ENCODE assay signal across 9 cellular contexts in the genomic region with DNA sequence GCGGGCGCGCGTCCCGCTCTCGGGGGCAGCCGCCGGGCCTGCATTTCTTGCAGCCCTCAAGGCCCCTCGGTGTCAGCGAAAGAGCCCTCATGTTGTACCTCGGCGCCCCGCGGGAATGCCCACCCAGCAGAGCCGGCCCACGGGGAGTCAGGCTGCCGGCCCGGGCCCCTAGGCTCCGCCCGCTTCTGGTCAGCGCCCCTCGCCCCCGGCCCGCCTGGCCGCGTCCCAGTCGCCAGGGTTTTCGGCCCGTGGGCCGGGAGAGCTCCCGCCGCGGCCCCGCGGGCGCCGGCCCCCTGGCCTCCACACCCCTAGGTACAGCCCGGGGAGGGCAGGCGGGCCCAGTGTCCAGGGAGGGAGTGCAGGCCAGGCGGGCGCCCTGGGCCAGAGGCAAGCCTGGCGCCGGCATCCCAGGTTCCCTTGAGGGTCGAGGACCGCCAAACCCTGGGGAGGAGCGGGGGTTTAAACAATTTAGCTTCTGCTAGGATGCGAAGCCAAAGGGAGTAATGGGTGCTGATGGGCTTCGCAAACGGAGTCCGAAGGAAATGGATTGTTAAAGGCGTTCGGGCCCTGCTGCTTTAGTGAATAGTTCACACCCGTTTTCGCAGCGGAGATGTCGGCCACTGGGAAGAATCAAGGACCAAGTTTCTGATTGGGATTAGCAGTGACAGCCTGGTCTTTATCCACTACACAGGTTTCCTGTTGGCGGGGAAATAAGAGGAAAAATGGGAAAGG. TPM values are rescaled to one million over a fixed set of nuclear protein-coding genes. Genes with fewer than 3 reads are reported as not detected.
A peak's percentile ranks its signal among the peaks of the same experiment; 100 is the strongest.
DNase-seq lines count a peak whose midpoint lies in the region; ATAC-seq, FAIRE-seq and TF ChIP-seq lines count a peak whose summit lies in the region.
"Had no signal": no experiment of that assay in that cellular context is flagged by ENCODE, and none has a peak within 500 bp of the region (broad histone marks: within the 10 kb centered on the region; RNA-seq: fewer than 3 reads in every experiment).

No MANE protein-coding gene starts in this region.

- H3K27me3 ChIP-seq in astrocyte (ENCODE audit: insufficient read depth, low read length) (peaks cover 47% of the 10 kb centered on the region), HepG2 (ENCODE audit: control insufficient read depth in 1 of 2, insufficient read depth in 2 of 2, low read length in 2 of 2) (peaks cover 0 to 11% of the 10 kb centered on the region in 2 experiments; a peak in 3 of 5 replicates)

- H3K36me3 ChIP-seq in astrocyte (ENCODE audit: insufficient read depth, low read length): no peaks in the 10 kb centered on the region
- H3K36me3 ChIP-seq in HepG2 (replicated peaks in 1 of 2; ENCODE audit: control insufficient read depth in 1 of 2, insufficient read depth in 2 of 2, low read length in 2 of 2): no peaks in the 10 kb centered on the region

- H3K9me3 ChIP-seq in astrocyte (ENCODE audit: insufficient read depth, low read depth, low read length): peaks cover 12% of the 10 kb centered on the region
- no peaks in the 10 kb centered on the region for H3K9me3 ChIP-seq in HepG2 (ENCODE audit: low read length)

- no peak for TF ChIP-seq POLR2A in HepG2 (IDR thresholded peaks at IDR 0.05; ENCODE audit: insufficient read depth in 1 of 2, low read depth in 2 of 2, low read length in 2 of 2)

- POLR2A ChIA-PET in HepG2 (lab: Yijun Ruan, JAX): no interaction called here

- peaks cover 7% of the 10 kb centered on the region for H3K36me3 Mint-ChIP-seq in astrocyte (ENCODE audit: low read depth, unreplicated experiment)

- peak; percentile 5 for DNase-seq in activated CD4-positive, alpha-beta T cell treated with anti-CD3 and anti-CD28 coated beads for 48 hours
- DNase-seq in activated CD4-positive, alpha-beta T cell treated with anti-CD3 and anti-CD28 coated beads for 4 hours: no peak
- DNase-seq in astrocyte (ENCODE audit: low read depth) (no peak), HepG2 (ENCODE audit: low spot score) (no peak), superior temporal gyrus (ENCODE audit: extremely low spot score) (peak; percentile 19), AG08395 (ENCODE audit: low spot score) (no peak), NCI-H1694 treated with DMSO at 0.1 percent for 48 hours (lab: John Stamatoyannopoulos, UW) (no peak)

- H3K4me1 ChIP-seq in astrocyte (ENCODE audit: insufficient read depth, low read length) (no peaks in the 10 kb centered on the region), HepG2 (ENCODE audit: insufficient read depth, low read length) (no peaks in the 10 kb centered on the region)

- peaks cover 15% of the 10 kb centered on the region for H3K9me3 Mint-ChIP-seq in astrocyte (ENCODE audit: unreplicated experiment)

- TF ChIP-seq EP300 in HepG2 (IDR thresholded peaks at IDR 0.05; ENCODE audit: low read depth in 2 of 2, low read length in 2 of 2) (no peak), HepG2 (CRISPR knock-in tag; IDR thresholded peaks at IDR 0.05; ENCODE audit: borderline replicate concordance) (no peak)

- CTCF ChIA-PET in HepG2 (lab: Yijun Ruan, JAX; ENCODE audit: low intra/inter-chr PET ratio, low total read pairs): no interaction called here

- no TSS peak for BruUV-seq in HepG2 (replicated peaks; lab: Mats Ljungman, UMichigan)

- in situ Hi-C loops in HepG2 (cut with HindIII; ENCODE audit: extremely low pct_ligation_motif_present, low pct_unique_long_range_greater_than_20kb): no loop called here

- H3K79me2 ChIP-seq in astrocyte (ENCODE audit: insufficient read depth, low read length) (no peaks in the 10 kb centered on the region), HepG2 (ENCODE audit: insufficient read depth, low read length) (no peaks in the 10 kb centered on the region)

- H3K4me2 ChIP-seq in astrocyte (ENCODE audit: low read length) (peak overlapping the region; percentile 76), HepG2 (ENCODE audit: low read depth, low read length) (no peak overlapping the region)

- peak overlapping the region; percentile 72 for H3K4me3 Mint-ChIP-seq in astrocyte (ENCODE audit: unreplicated experiment)

- H3K27ac ChIP-seq in astrocyte (ENCODE audit: low read depth, low read length) (no peak overlapping the region), HepG2 (ENCODE audit: extremely low read length, insufficient read depth, low read length) (no peak overlapping the region)
- H3K27ac ChIP-seq: C4-2B had no signal

- no peak overlapping the region for H3K27ac Mint-ChIP-seq in astrocyte (ENCODE audit: unreplicated experiment)

- H4K20me1 ChIP-seq in astrocyte (ENCODE audit: insufficient read depth, low read length) (no peaks in the 10 kb centered on the region), HepG2 (ENCODE audit: insufficient read depth, low read length) (no peaks in the 10 kb centered on the region)

- H3K4me3 ChIP-seq in astrocyte (ENCODE audit: insufficient read depth, low read depth, low read length): peak overlapping the region; percentile 33
- peak overlapping the region in 1 of 3 experiments; percentile 40; a peak in 1 of 6 replicates for H3K4me3 ChIP-seq in HepG2 (replicated peaks in 1 of 3; ENCODE audit: insufficient read depth in 1 of 3, low read depth in 2 of 3, low read length in 3 of 3)

- intact Hi-C loops in HepG2 (cut with micrococcal nuclease; ENCODE audit: unreplicated experiment): no loop called here

- WGBS in HepG2 (ENCODE audit: low lambda C conversion rate): 77% methylated on average over 22 of the region's 57 CpGs

- no peak for TF ChIP-seq CTCF in astrocyte (IDR thresholded peaks at IDR 0.05; ENCODE audit: insufficient read depth, low read depth, low read length)
- no peak for TF ChIP-seq CTCF in HepG2 (CRISPR knock-in tag; IDR thresholded peaks at IDR 0.05)

- peaks cover 2% of the 10 kb centered on the region for H3K4me1 Mint-ChIP-seq in astrocyte (ENCODE audit: low read depth, unreplicated experiment)

- ATAC-seq in HepG2 (peak; percentile 27; the same call in 1 of the 3 replicates), HG02678 (IDR thresholded peaks at IDR 0.05; ENCODE audit: unreplicated experiment) (no peak)

- H3K9ac ChIP-seq in astrocyte (ENCODE audit: low read length): no peak overlapping the region
- H3K9ac ChIP-seq in HepG2 (ENCODE audit: insufficient read depth, low read depth, low read length): no peak overlapping the region

- TF ChIP-seq RAD21 in HepG2 (CRISPR knock-in tag; IDR thresholded peaks at IDR 0.05): no peak

- FAIRE-seq in astrocyte (lab: Jason Lieb, UNC) (no peak), HepG2 (lab: Jason Lieb, UNC) (no peak)

- H2AFZ ChIP-seq in astrocyte (ENCODE audit: low read depth, low read length) (peak overlapping the region; percentile 26), HepG2 (ENCODE audit: low read length) (no peak overlapping the region)

- peaks cover 76% of the 10 kb centered on the region for H3K27me3 Mint-ChIP-seq in astrocyte (ENCODE audit: low read depth, unreplicated experiment)

TF ChIP-seq in HepG2, 621 proteins besides CTCF, POLR2A, EP300 and RAD21:
- no peak for TF ChIP-seq E2F1 (CRISPR knock-in tag; IDR thresholded peaks at IDR 0.05)
TF ChIP-seq in HepG2: peak in this region for 0.

RNA-seq across cellular contexts. Expression of gene KCNA3, which starts 0.5 kb away (rescaled TPM):
- total RNA-seq in astrocyte: 0.09 TPM in 1 of 2 replicates, not detected in the other
- total RNA-seq in HepG2 (2016; rRNA removed; fragmentation: Illumina TruSeq; extraction: Trizol): not detected in 2 replicates
- total RNA-seq in HepG2 (2016; cell fraction: cytosol; rRNA removed; fragmentation: Illumina TruSeq; extraction: Trizol; ENCODE audit: low read depth): not detected in 2 replicates
- total RNA-seq in HepG2 (2016; cell fraction: insoluble cytoplasmic fraction; rRNA removed; fragmentation: Illumina TruSeq; extraction: Trizol): not detected in 2 replicates
- not detected in 2 replicates for total RNA-seq in HepG2 (2016; cell fraction: membrane; rRNA removed; fragmentation: Illumina TruSeq; extraction: Trizol)
- total RNA-seq in HepG2 (2016; cell fraction: nucleus; rRNA removed; fragmentation: Illumina TruSeq; extraction: Trizol): not detected in 2 replicates
- not detected in 2 replicates for polyA plus RNA-seq in HepG2 (2011; rRNA removed)
- not detected in 2 replicates for polyA plus RNA-seq in HepG2 (2011; cell fraction: cytosol; rRNA removed)
- polyA plus RNA-seq in HepG2 (2011; cell fraction: nucleus; rRNA removed): not detected in 2 replicates
- not detected in 2 replicates for polyA plus RNA-seq in HepG2 (2012)
- not detected in 2 replicates for polyA plus RNA-seq in HepG2 (2016; cell fraction: cytosol; fragmentation: Illumina TruSeq; extraction: Trizol; ENCODE audit: low read depth)
- polyA plus RNA-seq in HepG2 (2016; cell fraction: insoluble cytoplasmic fraction; fragmentation: Illumina TruSeq; extraction: Trizol; ENCODE audit: low read depth): not detected in 2 replicates
- polyA plus RNA-seq in HepG2 (2016; cell fraction: membrane; fragmentation: Illumina TruSeq; extraction: Trizol; ENCODE audit: low read depth): not detected in 2 replicates
- polyA plus RNA-seq in HepG2 (2016; cell fraction: nucleus; fragmentation: Illumina TruSeq; extraction: Trizol; ENCODE audit: insufficient read depth, low read depth): not detected in 2 replicates
- not detected in 2 replicates for polyA minus RNA-seq in HepG2 (2011; rRNA and poly(A)+ RNA removed; ENCODE audit: low replicate concordance)
- not detected in 2 replicates for polyA minus RNA-seq in HepG2 (2011; cell fraction: cytosol; rRNA and poly(A)+ RNA removed)
- polyA minus RNA-seq in HepG2 (2011; cell fraction: nucleus; rRNA and poly(A)+ RNA removed): not detected in 2 replicates

Comparison
In these comparisons a context has a peak if more than half of its experiments do, and no peak if none do; other contexts are left out.
1. DNase-seq: peak in activated CD4-positive, alpha-beta T cell treated with anti-CD3 and anti-CD28 coated beads for 48 hours (single experiment) and superior temporal gyrus (single experiment); none in activated CD4-positive, alpha-beta T cell treated with anti-CD3 and anti-CD28 coated beads for 4 hours (0 of 2), astrocyte (single experiment), HepG2 (single experiment), AG08395 (single experiment) and NCI-H1694 treated with DMSO at 0.1 percent for 48 hours (single experiment).